In the genomic region with DNA sequence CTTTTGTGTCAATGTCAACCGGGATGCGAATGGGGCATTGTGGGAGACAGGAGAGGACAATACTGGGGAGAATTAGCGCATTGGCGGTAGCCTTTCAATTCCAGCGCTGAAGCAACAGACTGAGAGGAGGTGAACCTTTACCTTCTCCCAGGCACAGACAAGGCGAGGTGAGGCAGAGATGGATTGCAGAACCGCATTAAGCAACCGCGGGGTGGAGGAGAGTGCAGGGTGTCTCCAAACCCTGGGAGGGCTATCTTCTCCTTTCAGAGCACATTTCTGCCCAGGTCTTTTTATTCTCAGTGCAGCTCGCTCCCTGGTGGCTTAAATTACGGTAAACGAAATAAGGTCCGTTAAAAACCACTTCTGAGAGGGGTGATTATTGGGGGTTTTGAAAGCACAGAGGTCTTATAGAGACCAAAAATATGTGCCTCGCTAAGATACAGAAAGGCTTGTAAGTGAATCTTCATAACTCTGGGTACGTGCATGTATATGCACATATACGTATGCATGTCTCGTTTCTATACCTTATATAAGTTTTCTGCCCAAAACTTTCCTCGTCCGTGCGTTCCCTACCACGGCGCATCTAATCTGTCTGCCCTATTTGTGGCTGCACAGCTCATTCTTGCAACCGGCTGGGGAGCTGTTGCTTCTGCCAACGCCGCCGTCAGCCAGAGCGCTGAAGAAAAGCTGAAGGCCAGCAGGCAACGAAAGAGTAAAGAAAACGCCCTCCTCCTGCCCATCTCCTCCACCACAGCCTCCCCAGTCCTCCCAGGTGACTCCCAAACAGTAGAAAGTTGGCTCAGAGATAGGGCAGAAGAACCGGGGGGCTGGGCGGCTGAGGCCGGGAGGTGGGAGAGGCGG, we compare ENCODE assay signal across 9 cellular contexts. TPM values are rescaled to one million over a fixed set of nuclear protein-coding genes. Genes with fewer than 3 reads are reported as not detected.
DNase-seq lines count a peak whose midpoint lies in the region; ATAC-seq, FAIRE-seq and TF ChIP-seq lines count a peak whose summit lies in the region.
"Had no signal": no experiment of that assay in that cellular context is flagged by ENCODE, and none has a peak within 500 bp of the region (broad histone marks: within the 10 kb centered on the region; RNA-seq: fewer than 3 reads in every experiment).

No MANE protein-coding gene starts in this region.

- peak overlapping the region; percentile 89 for H3K4me3 Mint-ChIP-seq in neural crest cell
- H3K4me3 Mint-ChIP-seq in stimulated activated effector memory CD8-positive, alpha-beta T cell treated with anti-CD3 and anti-CD28 coated beads, Interleukin-12 subunit alpha, Interleukin-12 subunit beta, amount 100 ng/mL, for 72 hours = no peak overlapping the region

- DNase-seq in Daoy (ENCODE audit: low read depth) (peak; percentile 9), NCI-H1694 treated with DMSO at 0.1 percent for 48 hours (lab: John Stamatoyannopoulos, UW) (peak; percentile 14), epithelial cell of esophagus (ENCODE audit: low read depth) (peak; percentile 14), neural crest cell (ENCODE audit: low read depth, low spot score) (peak; percentile 33), HTR-8/SVneo (ENCODE audit: insufficient read length, low spot score) (no peak), NCI-H446 (lab: John Stamatoyannopoulos, UW) (no peak)
- DNase-seq in stimulated activated effector memory CD8-positive, alpha-beta T cell treated with anti-CD3 and anti-CD28 coated beads, Interleukin-12 subunit alpha, Interleukin-12 subunit beta, amount 100 ng/mL, for 72 hours (ENCODE audit: low spot score in 2 of 2) = no peak

- no peak overlapping the region for H3K27ac Mint-ChIP-seq in neural crest cell (ENCODE audit: unreplicated experiment)
- no peak overlapping the region for H3K27ac Mint-ChIP-seq in stimulated activated effector memory CD8-positive, alpha-beta T cell treated with anti-CD3 and anti-CD28 coated beads, Interleukin-12 subunit alpha, Interleukin-12 subunit beta, amount 100 ng/mL, for 72 hours
- H3K27ac Mint-ChIP-seq: activated naive CD4-positive, alpha-beta T cell treated with anti-CD3 and anti-CD28 coated beads, Interleukin-2, amount 50 U/mL, for 72 hours had no signal

- no peak overlapping the region for H3K4me3 ChIP-seq in epithelial cell of esophagus (ENCODE audit: low read length)

- H3K4me1 Mint-ChIP-seq in neural crest cell = peaks cover 13% of the 10 kb centered on the region
- no peaks in the 10 kb centered on the region for H3K4me1 Mint-ChIP-seq in stimulated activated effector memory CD8-positive, alpha-beta T cell treated with anti-CD3 and anti-CD28 coated beads, Interleukin-12 subunit alpha, Interleukin-12 subunit beta, amount 100 ng/mL, for 72 hours

- H3K27me3 Mint-ChIP-seq in neural crest cell (ENCODE audit: low read depth) = peaks cover 89% of the 10 kb centered on the region

- TF ChIP-seq CTCF in epithelial cell of esophagus (IDR thresholded peaks at IDR 0.05; ENCODE audit: insufficient read depth, low read depth, low read length, missing control alignments) = no peak
- TF ChIP-seq CTCF in neural crest cell (conservative IDR thresholded peaks at IDR 0.05) = no peak

- no peaks in the 10 kb centered on the region for H3K36me3 Mint-ChIP-seq in neural crest cell (ENCODE audit: low read depth)
- no peaks in the 10 kb centered on the region for H3K36me3 Mint-ChIP-seq in stimulated activated effector memory CD8-positive, alpha-beta T cell treated with anti-CD3 and anti-CD28 coated beads, Interleukin-12 subunit alpha, Interleukin-12 subunit beta, amount 100 ng/mL, for 72 hours
- H3K36me3 Mint-ChIP-seq: activated naive CD4-positive, alpha-beta T cell treated with anti-CD3 and anti-CD28 coated beads, Interleukin-2, amount 50 U/mL, for 72 hours had no signal

- H3K9me3 Mint-ChIP-seq in neural crest cell = no peaks in the 10 kb centered on the region
- H3K9me3 Mint-ChIP-seq in stimulated activated effector memory CD8-positive, alpha-beta T cell treated with anti-CD3 and anti-CD28 coated beads, Interleukin-12 subunit alpha, Interleukin-12 subunit beta, amount 100 ng/mL, for 72 hours = no peaks in the 10 kb centered on the region
- H3K9me3 Mint-ChIP-seq: activated naive CD4-positive, alpha-beta T cell treated with anti-CD3 and anti-CD28 coated beads, Interleukin-2, amount 50 U/mL, for 72 hours had no signal

- no peak for FAIRE-seq in HTR-8/SVneo (lab: Jason Lieb, UNC)

- ATAC-seq in stimulated activated effector memory CD8-positive, alpha-beta T cell treated with anti-CD3 and anti-CD28 coated beads, Interleukin-12 subunit alpha, Interleukin-12 subunit beta, amount 100 ng/mL, for 72 hours = no peak
- ATAC-seq in GM21717 (IDR thresholded peaks at IDR 0.05; ENCODE audit: unreplicated experiment) = no peak

RNA-seq across cellular contexts. Expression of a gene that starts 0.9 kb away (rescaled TPM):
- not detected in 2 replicates for total RNA-seq in Daoy (2014; rRNA removed; shearing (Covaris generic))
- total RNA-seq in neural crest cell = not detected in 2 replicates
- total RNA-seq: activated naive CD4-positive, alpha-beta T cell treated with anti-CD3 and anti-CD28 coated beads, Interleukin-2, amount 50 U/mL, for 72 hours had no signal

RNA-seq across cellular contexts. Expression of a gene that starts 37.0 kb away (rescaled TPM):
- total RNA-seq in Daoy (2014; rRNA removed; shearing (Covaris generic)) = not detected in 2 replicates
- total RNA-seq in neural crest cell = not detected in 2 replicates
- total RNA-seq: activated naive CD4-positive, alpha-beta T cell treated with anti-CD3 and anti-CD28 coated beads, Interleukin-2, amount 50 U/mL, for 72 hours had no signal

Comparison
In these comparisons a context has a peak if more than half of its experiments do, and no peak if none do; other contexts are left out.
1. DNase-seq: peak in Daoy (single experiment), NCI-H1694 treated with DMSO at 0.1 percent for 48 hours (single experiment), epithelial cell of esophagus (single experiment) and neural crest cell (single experiment); none in stimulated activated effector memory CD8-positive, alpha-beta T cell treated with anti-CD3 and anti-CD28 coated beads, Interleukin-12 subunit alpha, Interleukin-12 subunit beta, amount 100 ng/mL, for 72 hours (0 of 2), HTR-8/SVneo (single experiment) and NCI-H446 (0 of 2).